In the genomic region with DNA sequence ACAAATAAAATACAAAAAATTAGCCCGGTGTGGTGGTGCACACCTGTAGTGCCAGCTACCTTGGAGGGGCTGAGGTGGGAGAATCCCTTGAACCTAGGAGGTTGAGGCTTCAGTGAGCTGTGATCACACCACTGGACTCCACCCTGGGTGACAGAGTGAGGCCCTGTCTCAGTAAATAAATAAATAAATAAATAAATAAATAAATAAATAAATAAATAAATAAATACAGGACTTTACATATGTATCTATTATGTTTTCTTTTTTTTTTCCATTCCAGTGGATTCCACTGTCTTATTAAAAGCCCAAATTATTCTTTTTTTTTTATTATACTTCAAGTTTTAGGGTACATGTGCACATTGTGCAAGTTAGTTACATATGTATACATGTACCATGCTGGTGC, we compare ENCODE assay signal across 8 cellular contexts. TPM values are rescaled to one million over a fixed set of nuclear protein-coding genes. Genes with fewer than 3 reads are reported as not detected.
"Had no signal": no experiment of that assay in that cellular context is flagged by ENCODE, and none has a peak within 500 bp of the region (broad histone marks: within the 10 kb centered on the region; RNA-seq: fewer than 3 reads in every experiment).

No MANE protein-coding gene starts in this region.

- H3K4me3 ChIP-seq: K562 had no signal

- DNase-seq: IMR-90, KBM-7, KG1 had no signal

- H3K27ac ChIP-seq: HL-60, KMS-11 had no signal

- ATAC-seq: HepG2, K562 had no signal

- H3K4me2 ChIP-seq: KMS-11 had no signal

- FAIRE-seq: HepG2, HTR-8/SVneo, K562 had no signal

RNA-seq across cellular contexts. Expression of a gene that starts 41.1 kb away (rescaled TPM):
- polyA plus RNA-seq: HepG2, IMR-90, K562 had no signal
